ENCODE assay signal across 1 cellular context in genomic region chr10:84202349-84202748, GRCh38.
TF ChIP-seq lines count a peak whose summit lies in the region.

No MANE protein-coding gene starts in this region.

TF ChIP-seq in K562, 482 proteins besides CTCF, POLR2A, EP300 and RAD21:
- TF ChIP-seq SMAD1 (IDR thresholded peaks at IDR 0.05; ENCODE audit: low read depth, low read length, partially characterized antibody): no peak
- TF ChIP-seq ZNF589 (CRISPR knock-in tag; IDR thresholded peaks at IDR 0.05; ENCODE audit: low read depth): no peak
- TF ChIP-seq TOE1 (IDR thresholded peaks at IDR 0.05; ENCODE audit: borderline replicate concordance): no peak
- TF ChIP-seq TOE1 (CRISPR knock-in tag; IDR thresholded peaks at IDR 0.05; ENCODE audit: borderline replicate concordance, low read depth): no peak
- no peak for TF ChIP-seq KDM1A (IDR thresholded peaks at IDR 0.05)
- no peak for TF ChIP-seq ZNF449 (CRISPR knock-in tag; IDR thresholded peaks at IDR 0.05)
- no peak for TF ChIP-seq ZNF121 (CRISPR knock-in tag; conservative IDR thresholded peaks at IDR 0.05)
- no peak for TF ChIP-seq KDM4B (IDR thresholded peaks at IDR 0.05; ENCODE audit: borderline replicate concordance in 2 of 2, low read depth in 1 of 2)
- no peak for TF ChIP-seq TAF1 (IDR thresholded peaks at IDR 0.05; ENCODE audit: control insufficient read depth, extremely low read depth, insufficient read depth, low read length, severe bottlenecking)
